23 cellular contexts compared by ENCODE assay signal in the genomic region with DNA sequence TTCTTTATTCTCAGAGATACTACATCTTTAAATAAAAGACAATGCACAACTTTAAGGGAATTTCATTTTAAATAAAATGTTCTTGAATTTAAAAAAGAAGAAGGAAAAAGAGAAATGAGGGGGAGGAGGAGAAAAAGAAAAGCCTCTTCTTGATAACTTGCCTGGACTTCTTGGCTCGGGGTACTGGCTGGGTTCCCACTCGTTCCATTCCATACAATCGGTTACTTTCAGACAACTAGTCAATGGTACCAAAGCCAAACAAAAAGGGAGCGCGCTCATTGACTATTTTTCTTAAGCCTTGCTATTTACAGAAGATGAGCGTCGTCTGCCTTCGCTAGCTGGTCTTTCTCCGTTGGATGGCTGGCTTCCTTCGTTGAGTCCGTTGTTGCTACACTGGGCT.
DNase-seq lines count a peak whose midpoint lies in the region; TF ChIP-seq lines count a peak whose summit lies in the region.
"Had no signal": no experiment of that assay in that cellular context is flagged by ENCODE, and none has a peak within 500 bp of the region (broad histone marks: within the 10 kb centered on the region; RNA-seq: fewer than 3 reads in every experiment).

No MANE protein-coding gene starts in this region.

- H3K36me3 ChIP-seq in adipocyte (ENCODE audit: control insufficient read depth, insufficient read depth, low read length, severe bottlenecking) = no peaks in the 10 kb centered on the region
- H3K36me3 ChIP-seq in testis (ENCODE audit: low read depth, missing control alignments) = no peaks in the 10 kb centered on the region
- H3K36me3 ChIP-seq: BLaER1 treated with 17β-estradiol and CSF1 and Interleukin-3, amounts not matched to agents 10 nM and 100 nM; HAP-1; Peyer's patch; SJCRH30 had no signal

- H3K4me3 ChIP-seq in adipocyte (ENCODE audit: low read length) = peak overlapping the region; percentile 23
- H3K4me3 ChIP-seq in coronary artery = peak overlapping the region; percentile 28
- no peak overlapping the region for H3K4me3 ChIP-seq in testis
- H3K4me3 ChIP-seq: BLaER1 treated with 17β-estradiol and CSF1 and Interleukin-3, amounts not matched to agents 10 nM and 100 nM; GM23248; HAP-1; Peyer's patch; SJCRH30 had no signal

- peaks cover 8% of the 10 kb centered on the region for H3K36me3 Mint-ChIP-seq in nephron progenitor cell (ENCODE audit: low read depth)
- H3K36me3 Mint-ChIP-seq: CD4-positive, alpha-beta memory T cell had no signal

- intact Hi-C loops in testis (cut with DNase I; ENCODE audit: low total_unique reads) = no loop called here

- no peak for TF ChIP-seq POLR2A in testis (IDR thresholded peaks at IDR 0.05)

- no peaks in the 10 kb centered on the region for H3K27me3 Mint-ChIP-seq in nephron progenitor cell (ENCODE audit: low read depth, poor library complexity)

- TF ChIP-seq CTCF in coronary artery (IDR thresholded peaks at IDR 0.05) = no peak
- no peak for TF ChIP-seq CTCF in nephron progenitor cell (IDR thresholded peaks at IDR 0.05)
- TF ChIP-seq CTCF in testis (IDR thresholded peaks at IDR 0.05) = no peak

- H3K4me1 ChIP-seq in adipocyte (ENCODE audit: control insufficient read depth, insufficient read depth, low read length) (peaks cover 19% of the 10 kb centered on the region), testis (peaks cover 3% of the 10 kb centered on the region)
- H3K4me1 ChIP-seq: BLaER1 treated with 17β-estradiol and CSF1 and Interleukin-3, amounts not matched to agents 10 nM and 100 nM; HAP-1; Peyer's patch; SJCRH30 had no signal

- H3K4me1 Mint-ChIP-seq in nephron progenitor cell = peaks cover 29% of the 10 kb centered on the region
- H3K4me1 Mint-ChIP-seq: CD4-positive, alpha-beta memory T cell had no signal

- H3K9ac ChIP-seq in adipocyte (ENCODE audit: low read length) = no peak overlapping the region
- H3K9ac ChIP-seq: BLaER1 treated with 17β-estradiol and CSF1 and Interleukin-3, amounts not matched to agents 10 nM and 100 nM; GM23248 had no signal

- H3K27ac ChIP-seq in coronary artery (no peak overlapping the region), testis (no peak overlapping the region)
- H3K27ac ChIP-seq: BLaER1 treated with 17β-estradiol and CSF1 and Interleukin-3, amounts not matched to agents 10 nM and 100 nM; GM23248; Peyer's patch; SJCRH30 had no signal

- WGBS in testis, 2 donors = 45 to 49% methylated on average over 11 of the region's 11 CpGs

- DNase-seq in adipocyte (ENCODE audit: low read depth) (no peak), coronary artery (ENCODE audit: low spot score) (no peak), nephron progenitor cell (no peak), testis (peak; percentile 62), SIG-M5 (lab: John Stamatoyannopoulos, UW) (no peak), GOT3 (lab: John Stamatoyannopoulos, UW) (no peak)
- no peak for DNase-seq in central memory CD4-positive, alpha-beta T cell
- DNase-seq: ACHN; CD4-positive, alpha-beta memory T cell; DMS153; GM23248; KBM-7; NCI-H1092; NCI-H1436; NCI-H187 treated with DMSO at 0.1 percent for 48 hours; NCI-H2107; NCI-H2227 treated with DMSO at 0.1 percent for 48 hours; NCI-H510A; NCI-H774; Peyer's patch; SJCRH30 had no signal

- H3K27me3 ChIP-seq in adipocyte (replicated peaks; ENCODE audit: control insufficient read depth, insufficient read depth, low read length) = peaks cover 5% of the 10 kb centered on the region
- H3K27me3 ChIP-seq in testis = no peaks in the 10 kb centered on the region
- H3K27me3 ChIP-seq: BLaER1 treated with 17β-estradiol and CSF1 and Interleukin-3, amounts not matched to agents 10 nM and 100 nM; Peyer's patch; SJCRH30 had no signal

- H3K9me3 ChIP-seq in adipocyte (ENCODE audit: control insufficient read depth, low read length) = peaks cover 15% of the 10 kb centered on the region
- no peaks in the 10 kb centered on the region for H3K9me3 ChIP-seq in testis
- H3K9me3 ChIP-seq: HAP-1, Peyer's patch, SJCRH30 had no signal

- peak overlapping the region; percentile 62 for H3K27ac Mint-ChIP-seq in nephron progenitor cell
- H3K27ac Mint-ChIP-seq: CD4-positive, alpha-beta memory T cell had no signal

- H3K9me3 Mint-ChIP-seq in nephron progenitor cell = peaks cover 38% of the 10 kb centered on the region

- no peak overlapping the region for H3K4me3 Mint-ChIP-seq in nephron progenitor cell
- H3K4me3 Mint-ChIP-seq: CD4-positive, alpha-beta memory T cell had no signal

Comparison
In these comparisons a context has a peak if more than half of its experiments do, and no peak if none do; other contexts are left out.
1. H3K4me3 ChIP-seq: peak in adipocyte (single experiment) and coronary artery (single experiment); none in testis (0 of 2).